Comparison of ENCODE assay signal across 22 cellular contexts in the genomic region with DNA sequence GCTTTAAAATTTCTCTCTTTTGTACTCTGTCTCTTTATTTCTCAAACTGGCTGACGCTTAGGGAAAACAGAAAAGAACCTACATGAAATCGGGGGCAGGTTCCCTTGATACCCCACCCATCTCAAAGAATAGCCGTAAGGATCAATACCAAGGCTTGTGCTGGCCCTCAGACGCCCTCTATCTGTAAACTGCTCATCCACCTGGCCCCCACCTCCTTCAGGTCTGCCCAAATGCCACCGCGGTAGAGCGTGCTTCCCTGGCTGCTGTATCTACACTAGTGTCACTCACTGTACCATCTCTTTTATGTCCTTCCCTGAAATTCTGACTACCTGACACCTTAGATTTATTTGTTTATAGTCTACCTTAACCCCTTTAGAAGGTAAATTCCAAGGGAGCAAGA.
DNase-seq lines count a peak whose midpoint lies in the region; ATAC-seq and TF ChIP-seq lines count a peak whose summit lies in the region.
"Had no signal": no experiment of that assay in that cellular context is flagged by ENCODE, and none has a peak within 500 bp of the region (broad histone marks: within the 10 kb centered on the region; RNA-seq: fewer than 3 reads in every experiment).

No MANE protein-coding gene starts in this region.

- H3K4me1 ChIP-seq in GM23338 (ENCODE audit: insufficient read depth) (no peaks in the 10 kb centered on the region; the same call in 1 of the 2 replicates), HCT116 (ENCODE audit: control insufficient read depth in 1 of 2, insufficient read depth in 2 of 2, low read length in 2 of 2) (no peaks in the 10 kb centered on the region), psoas muscle (no peaks in the 10 kb centered on the region)
- H3K4me1 ChIP-seq: BLaER1 had no signal

- H3K27ac Mint-ChIP-seq in GM23338: no peak overlapping the region
- no peak overlapping the region for H3K27ac Mint-ChIP-seq in WTC11
- peak overlapping the region; percentile 18 for H3K27ac Mint-ChIP-seq in nephron progenitor cell
- no peak overlapping the region for H3K27ac Mint-ChIP-seq in activated CD4-positive, alpha-beta T cell treated with anti-CD3 and anti-CD28 coated beads for 36 hours
- H3K27ac Mint-ChIP-seq: CD4-positive, alpha-beta T cell had no signal

- POLR2A ChIA-PET in HCT116 (lab: Charles Lee): no interaction called here
- POLR2A ChIA-PET in WTC11 (lab: Charles Lee): no interaction called here
- POLR2A ChIA-PET in activated CD4-positive, alpha-beta T cell treated with anti-CD3 and anti-CD28 coated beads for 36 hours (lab: Charles Lee): no interaction called here

- no peaks in the 10 kb centered on the region for H3K9me2 ChIP-seq in GM23338 (ENCODE audit: insufficient read depth)
- no peaks in the 10 kb centered on the region for H3K9me2 ChIP-seq in HCT116 (ENCODE audit: insufficient read depth)

- H3K9ac ChIP-seq in HCT116 (ENCODE audit: low read length): no peak overlapping the region
- H3K9ac ChIP-seq: BLaER1 had no signal

- peak; percentile 20; the same call in 1 of the 2 replicates for TF ChIP-seq RAD21 in HCT116 (IDR thresholded peaks at IDR 0.05; ENCODE audit: low read depth)

- peaks cover 21% of the 10 kb centered on the region for H3K4me1 Mint-ChIP-seq in GM23338
- peaks cover 21% of the 10 kb centered on the region for H3K4me1 Mint-ChIP-seq in WTC11
- peaks cover 37% of the 10 kb centered on the region for H3K4me1 Mint-ChIP-seq in nephron progenitor cell
- no peaks in the 10 kb centered on the region for H3K4me1 Mint-ChIP-seq in activated CD4-positive, alpha-beta T cell treated with anti-CD3 and anti-CD28 coated beads for 36 hours

- H3K36me3 ChIP-seq in GM23338 (ENCODE audit: insufficient read depth): no peaks in the 10 kb centered on the region
- H3K36me3 ChIP-seq in HCT116 (ENCODE audit: control insufficient read depth in 1 of 2, insufficient read depth in 2 of 2, low read length in 2 of 2): no peaks in the 10 kb centered on the region
- H3K36me3 ChIP-seq in psoas muscle (ENCODE audit: insufficient read depth in 1 of 2, low read depth in 1 of 2): no peaks in the 10 kb centered on the region
- H3K36me3 ChIP-seq: BLaER1 had no signal

- H3K79me2 ChIP-seq in GM23338 (replicated peaks; ENCODE audit: insufficient read depth) (no peaks in the 10 kb centered on the region), HCT116 (ENCODE audit: insufficient read depth, low read length) (no peaks in the 10 kb centered on the region)

- DNase-seq in GM23338 (ENCODE audit: low spot score) (peak; percentile 42), HCT116 (ENCODE audit: low read depth, low spot score) (no peak), WTC11 (ENCODE audit: low spot score) (no peak), nephron progenitor cell (no peak), NCI-H345 (lab: John Stamatoyannopoulos, UW) (no peak), psoas muscle (no peak)
- no peak for DNase-seq in activated CD4-positive, alpha-beta T cell treated with anti-CD3 and anti-CD28 coated beads for 36 hours
- DNase-seq: CD4-positive, alpha-beta T cell; HCEC 1CT; NCI-H1048; NCI-H1417; NCI-H1694; NCI-H2081; NCI-H446 treated with DMSO at 0.1 percent for 48 hours; NCI-H526; NCI-H82; NK-92 treated with Interleukin-12 subunit alpha and Interleukin-12 subunit beta, amount 100 ng/mL, for 24 hours; SHP77 treated with DMSO at 0.1 percent for 48 hours had no signal

- no peak overlapping the region for H3K27ac ChIP-seq in GM23338 (ENCODE audit: low read depth)
- no peak overlapping the region for H3K27ac ChIP-seq in HCT116 (ENCODE audit: low read depth, low read length)
- no peak overlapping the region for H3K27ac ChIP-seq in psoas muscle
- H3K27ac ChIP-seq: BLaER1, HL-60, RWPE1, SK-N-MC had no signal

- 79 to 91% (median 84%) methylated on average over 7 of the region's 7 CpGs for WGBS in psoas muscle, 3 donors

- no peak for TF ChIP-seq POLR2A in HCT116 (IDR thresholded peaks at IDR 0.05; ENCODE audit: borderline replicate concordance, extremely low read depth, insufficient read depth, insufficient read length)

- intact Hi-C loops in HCT116 (cut with micrococcal nuclease) (no loop called here), psoas muscle (cut with DNase I) (no loop called here)
- intact Hi-C loops in activated CD4-positive, alpha-beta T cell treated with anti-CD3 and anti-CD28 coated beads for 36 hours (cut with DNase I, micrococcal nuclease): no loop called here

- peaks cover 4% of the 10 kb centered on the region; the same call in 1 of the 2 replicates for H3F3A ChIP-seq in GM23338 (replicated peaks; ENCODE audit: low read depth)

- BruUV-seq in HCT116 (replicated peaks; lab: Mats Ljungman, UMichigan): no TSS peak

- no peak overlapping the region for H3K4me3 ChIP-seq in GM23338
- H3K4me3 ChIP-seq in HCT116 (replicated peaks in 1 of 2; ENCODE audit: low read depth in 1 of 2, low read length in 2 of 2): no peak overlapping the region
- no peak overlapping the region for H3K4me3 ChIP-seq in psoas muscle
- H3K4me3 ChIP-seq: BLaER1, SK-N-MC had no signal

- H3K9me3 ChIP-seq in HCT116 (ENCODE audit: control insufficient read depth in 1 of 2, insufficient read depth in 1 of 2, low read depth in 1 of 2, low read length in 2 of 2) (no peaks in the 10 kb centered on the region), psoas muscle (no peaks in the 10 kb centered on the region)
- H3K9me3 ChIP-seq: BLaER1 had no signal

- peak; percentile 85 for ATAC-seq in GM23338
- no peak; the same call in 1 of the 2 replicates for ATAC-seq in HCT116
- peak; percentile 90 for ATAC-seq in WTC11
- ATAC-seq in activated CD4-positive, alpha-beta T cell treated with anti-CD3 and anti-CD28 coated beads for 36 hours: no peak
- ATAC-seq in psoas muscle: no peak

- peak; percentile 30 to 64; a peak in 3 of 4 replicates for TF ChIP-seq CTCF in GM23338 (conservative IDR thresholded peaks at IDR 0.05; ENCODE audit: low read depth in 2 of 2)
- no peak for TF ChIP-seq CTCF in HCT116 (IDR thresholded peaks at IDR 0.05 in 2 of 3, conservative IDR thresholded peaks at IDR 0.05 in 1 of 3; ENCODE audit: borderline replicate concordance in 1 of 3, insufficient read depth in 1 of 3, low read depth in 2 of 3, low read length in 2 of 3)
- TF ChIP-seq CTCF in WTC11 (IDR thresholded peaks at IDR 0.05): no peak
- TF ChIP-seq CTCF in nephron progenitor cell (IDR thresholded peaks at IDR 0.05): no peak
- no peak for TF ChIP-seq CTCF in psoas muscle (IDR thresholded peaks at IDR 0.05)

- H3K27me3 Mint-ChIP-seq in GM23338 (ENCODE audit: insufficient read depth, low read depth, poor library complexity) (peaks cover 6% of the 10 kb centered on the region), WTC11 (ENCODE audit: low read depth) (peaks cover 8% of the 10 kb centered on the region), nephron progenitor cell (ENCODE audit: low read depth, poor library complexity) (peaks cover 11% of the 10 kb centered on the region)
- H3K27me3 Mint-ChIP-seq in activated CD4-positive, alpha-beta T cell treated with anti-CD3 and anti-CD28 coated beads for 36 hours: no peaks in the 10 kb centered on the region
- H3K27me3 Mint-ChIP-seq: CD4-positive, alpha-beta T cell had no signal

- CTCF ChIA-PET in HCT116 (lab: Charles Lee) (no interaction called here), WTC11 (lab: Charles Lee) (interaction anchor here (0.8 to 2.1 kb wide), 6 partner anchors 11 to 185 kb away, joined by 3 to 15 read pairs (median 3); no protein-coding TSS in a partner anchor)
- CTCF ChIA-PET in activated CD4-positive, alpha-beta T cell treated with anti-CD3 and anti-CD28 coated beads for 36 hours (lab: Charles Lee): interaction anchor here (0.6 to 4.3 kb wide), 2 partner anchors 12 to 20 kb away, joined by 3 to 24 read pairs; no protein-coding TSS in a partner anchor

- H3K4me3 Mint-ChIP-seq in GM23338: no peak overlapping the region
- no peak overlapping the region for H3K4me3 Mint-ChIP-seq in WTC11
- no peak overlapping the region for H3K4me3 Mint-ChIP-seq in nephron progenitor cell
- H3K4me3 Mint-ChIP-seq in activated CD4-positive, alpha-beta T cell treated with anti-CD3 and anti-CD28 coated beads for 36 hours: no peak overlapping the region
- H3K4me3 Mint-ChIP-seq: CD4-positive, alpha-beta T cell had no signal

- no peak overlapping the region for H3K4me2 ChIP-seq in GM23338
- H3K4me2 ChIP-seq in HCT116 (ENCODE audit: low read length): no peak overlapping the region
- H3K4me2 ChIP-seq: BLaER1 had no signal

- H4K20me1 ChIP-seq in GM23338 (replicated peaks; ENCODE audit: insufficient read depth) (no peaks in the 10 kb centered on the region), HCT116 (ENCODE audit: insufficient read depth) (no peaks in the 10 kb centered on the region)
- H4K20me1 ChIP-seq: BLaER1 had no signal

- peak overlapping the region; percentile 99 for H2AFZ ChIP-seq in GM23338
- H2AFZ ChIP-seq in HCT116 (ENCODE audit: low read depth, low read length, poor library complexity, severe bottlenecking): no peak overlapping the region

- H3K27me3 ChIP-seq in GM23338 (ENCODE audit: insufficient read depth) (no peaks in the 10 kb centered on the region), HCT116 (ENCODE audit: insufficient read depth, low read length) (no peaks in the 10 kb centered on the region), psoas muscle (ENCODE audit: insufficient read depth in 3 of 3, low read length in 2 of 3) (no peaks in the 10 kb centered on the region)
- H3K27me3 ChIP-seq: BLaER1 had no signal

- H3K9me3 Mint-ChIP-seq in GM23338 (no peaks in the 10 kb centered on the region), WTC11 (peaks cover 26% of the 10 kb centered on the region), nephron progenitor cell (peaks cover 8% of the 10 kb centered on the region)
- H3K9me3 Mint-ChIP-seq in activated CD4-positive, alpha-beta T cell treated with anti-CD3 and anti-CD28 coated beads for 36 hours (ENCODE audit: low read depth): no peaks in the 10 kb centered on the region
- H3K9me3 Mint-ChIP-seq: CD4-positive, alpha-beta T cell had no signal

- RAD21 ChIA-PET in HCT116 (lab: Charles Lee; ENCODE audit: low non-redundant PET in 1 of 2, low total read pairs in 2 of 2, uncharacterized antibody in 2 of 2, unreplicated experiment in 2 of 2): no interaction called here

- H3K36me3 Mint-ChIP-seq in GM23338 (ENCODE audit: low read depth) (no peaks in the 10 kb centered on the region), WTC11 (peaks cover 15% of the 10 kb centered on the region), nephron progenitor cell (ENCODE audit: low read depth) (no peaks in the 10 kb centered on the region)
- H3K36me3 Mint-ChIP-seq in activated CD4-positive, alpha-beta T cell treated with anti-CD3 and anti-CD28 coated beads for 36 hours (ENCODE audit: low read depth): no peaks in the 10 kb centered on the region

TF ChIP-seq in GM23338, 12 proteins besides CTCF, POLR2A, EP300 and RAD21 (continues in another document):
- TF ChIP-seq ZNF114 (CRISPR knock-in tag; IDR thresholded peaks at IDR 0.05) (no peak), STAT1 (IDR thresholded peaks at IDR 0.05; ENCODE audit: unreplicated experiment) (no peak)

TF ChIP-seq in HCT116, 20 proteins besides CTCF, POLR2A, EP300 and RAD21 (continues in another document):
- TF ChIP-seq EZH2 (IDR thresholded peaks at IDR 0.05): no peak

TF ChIP-seq in WTC11, 78 proteins besides CTCF, POLR2A, EP300 and RAD21 (continues in another document):
- no peak for TF ChIP-seq ZNF263 (CRISPR knock-in tag; IDR thresholded peaks at IDR 0.05; ENCODE audit: low read depth)

Comparison
In these comparisons a context has a peak if more than half of its experiments do, and no peak if none do; other contexts are left out.
1. ATAC-seq: peak in GM23338 (single experiment) and WTC11 (single experiment); none in HCT116 (single experiment), activated CD4-positive, alpha-beta T cell treated with anti-CD3 and anti-CD28 coated beads for 36 hours (single experiment) and psoas muscle (0 of 4).
2. CTCF ChIP-seq: peak in GM23338 (2 of 2); none in HCT116 (0 of 3), WTC11 (single experiment), nephron progenitor cell (single experiment) and psoas muscle (single experiment).